ENCODE assay signal across 18 cellular contexts in the genomic region with DNA sequence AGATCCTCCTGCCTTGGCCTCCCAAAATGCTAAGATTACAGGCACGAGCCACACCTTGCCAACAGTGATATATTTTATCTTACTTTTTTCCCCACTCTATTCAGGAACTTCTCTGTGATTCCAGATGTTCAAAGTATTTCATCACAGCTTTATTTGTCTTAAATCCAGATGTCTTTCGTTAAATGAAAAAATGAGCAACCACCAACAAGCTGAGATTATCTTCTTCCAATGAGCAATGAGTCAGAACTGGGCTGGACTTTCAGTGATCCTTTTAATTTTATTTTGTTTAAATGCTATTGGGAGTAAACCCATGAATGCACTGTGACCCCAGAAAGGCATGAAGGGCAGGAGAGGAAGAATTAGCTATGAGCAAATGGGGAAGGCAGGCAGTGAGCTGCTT.
DNase-seq lines count a peak whose midpoint lies in the region; ATAC-seq and TF ChIP-seq lines count a peak whose summit lies in the region.
"Had no signal": no experiment of that assay in that cellular context is flagged by ENCODE, and none has a peak within 500 bp of the region (broad histone marks: within the 10 kb centered on the region; RNA-seq: fewer than 3 reads in every experiment).

No MANE protein-coding gene starts in this region.

- H4K20me1 ChIP-seq in fibroblast of lung (ENCODE audit: control insufficient read depth, extremely low read depth, insufficient read depth, low read length) = no peaks in the 10 kb centered on the region

- H3K36me3 Mint-ChIP-seq in HFFc6 (ENCODE audit: low read depth) = no peaks in the 10 kb centered on the region

- intact Hi-C loops in left lung (cut with DNase I) (no loop called here), posterior cingulate gyrus (cut with DNase I) (no loop called here)

- no peaks in the 10 kb centered on the region for H3K9me3 Mint-ChIP-seq in HFFc6
- H3K9me3 Mint-ChIP-seq: activated T-helper 17 cell treated with anti-CD3 and anti-CD28 coated beads, Interleukin-2, amount 50 U/mL, for 72 hours; stimulated activated naive CD8-positive, alpha-beta T cell treated with anti-CD3 and anti-CD28 coated beads, Interleukin-15, amount 100 ng/mL, for 72 hours had no signal

- H3K4me1 Mint-ChIP-seq in HFFc6 (ENCODE audit: low read depth) = peaks cover 9% of the 10 kb centered on the region
- H3K4me1 Mint-ChIP-seq: activated T-helper 17 cell treated with anti-CD3 and anti-CD28 coated beads, Interleukin-2, amount 50 U/mL, for 72 hours; stimulated activated naive CD8-positive, alpha-beta T cell treated with anti-CD3 and anti-CD28 coated beads, Interleukin-15, amount 100 ng/mL, for 72 hours had no signal

- no peak overlapping the region for H3K27ac ChIP-seq in fibroblast of lung (ENCODE audit: insufficient read depth, low read length)
- H3K27ac ChIP-seq in left lung = no peak overlapping the region
- H3K27ac ChIP-seq: adrenal gland, esophagus squamous epithelium, sigmoid colon had no signal

- no peak overlapping the region for H3K27ac Mint-ChIP-seq in HFFc6
- H3K27ac Mint-ChIP-seq: activated T-helper 17 cell treated with anti-CD3 and anti-CD28 coated beads, Interleukin-2, amount 50 U/mL, for 72 hours; stimulated activated naive CD8-positive, alpha-beta T cell treated with anti-CD3 and anti-CD28 coated beads, Interleukin-15, amount 100 ng/mL, for 72 hours had no signal

- H3K27me3 Mint-ChIP-seq in HFFc6 (ENCODE audit: insufficient read depth) = peaks cover 2% of the 10 kb centered on the region; the same call in 1 of the 2 replicates

- H3K36me3 ChIP-seq in fibroblast of lung (ENCODE audit: control insufficient read depth, insufficient read depth, low read length) (no peaks in the 10 kb centered on the region), left lung (no peaks in the 10 kb centered on the region)
- H3K36me3 ChIP-seq: adrenal gland, esophagus squamous epithelium, sigmoid colon had no signal

- TF ChIP-seq CTCF in AG09319 (IDR thresholded peaks at IDR 0.05; ENCODE audit: low read depth, low read length) = no peak
- no peak for TF ChIP-seq CTCF in HFFc6 (IDR thresholded peaks at IDR 0.05)
- no peak for TF ChIP-seq CTCF in fibroblast of lung (conservative IDR thresholded peaks at IDR 0.05 in 1 of 2, IDR thresholded peaks at IDR 0.05 in 1 of 2; ENCODE audit: low read depth in 1 of 2, low read length in 2 of 2)
- TF ChIP-seq CTCF in left lung (IDR thresholded peaks at IDR 0.05) = no peak

- no peak overlapping the region for H3K9ac ChIP-seq in fibroblast of lung (ENCODE audit: insufficient read depth, low read length)

- H3K79me2 ChIP-seq in fibroblast of lung (ENCODE audit: control insufficient read depth, insufficient read depth, low read length) = no peaks in the 10 kb centered on the region

- ATAC-seq in left lung = peak; percentile 43
- ATAC-seq: activated T-helper 17 cell treated with anti-CD3 and anti-CD28 coated beads, Interleukin-2, amount 50 U/mL, for 72 hours; HCT116; stimulated activated naive CD8-positive, alpha-beta T cell treated with anti-CD3 and anti-CD28 coated beads, Interleukin-15, amount 100 ng/mL, for 72 hours had no signal

- H3K9me3 ChIP-seq in fibroblast of lung (ENCODE audit: control insufficient read depth, insufficient read depth, low read depth, low read length) (no peaks in the 10 kb centered on the region), left lung (no peaks in the 10 kb centered on the region)
- H3K9me3 ChIP-seq: adrenal gland, esophagus squamous epithelium, sigmoid colon had no signal

- no peak overlapping the region for H3K4me3 ChIP-seq in fibroblast of lung (replicated peaks in 1 of 4; ENCODE audit: control extremely low read depth in 1 of 4, insufficient read depth in 1 of 4, low read depth in 3 of 4, low read length in 4 of 4)
- no peak overlapping the region for H3K4me3 ChIP-seq in left lung
- H3K4me3 ChIP-seq: adrenal gland, esophagus squamous epithelium, sigmoid colon had no signal

- no peak overlapping the region for H2AFZ ChIP-seq in fibroblast of lung (ENCODE audit: low read length)

- peak overlapping the region; percentile 9; the same call in 1 of the 2 replicates for H3K4me3 Mint-ChIP-seq in HFFc6
- H3K4me3 Mint-ChIP-seq: activated T-helper 17 cell treated with anti-CD3 and anti-CD28 coated beads, Interleukin-2, amount 50 U/mL, for 72 hours; stimulated activated naive CD8-positive, alpha-beta T cell treated with anti-CD3 and anti-CD28 coated beads, Interleukin-15, amount 100 ng/mL, for 72 hours had no signal

- H3K27me3 ChIP-seq in fibroblast of lung (ENCODE audit: control insufficient read depth, insufficient read depth, low read length) (no peaks in the 10 kb centered on the region), left lung (no peaks in the 10 kb centered on the region)
- H3K27me3 ChIP-seq: adrenal gland, esophagus squamous epithelium, sigmoid colon had no signal

- DNase-seq in AG09319 (ENCODE audit: extremely low read depth, low read depth) (peak; percentile 31), HFFc6 (peak; percentile 10), fibroblast of lung (ENCODE audit: low read depth in 2 of 2) (peak in 1 of 2 donors; percentile 95), left lung (no peak), medulla oblongata (ENCODE audit: extremely low spot score) (no peak), posterior cingulate gyrus (no peak), NOMO-1 treated with dmso at 0.1 percent for 144 hours (lab: John Stamatoyannopoulos, UW; ENCODE audit: unreplicated experiment) (no peak), globus pallidus (ENCODE audit: low spot score) (no peak)
- DNase-seq: adrenal gland; caudate nucleus; DND-41; esophagus squamous epithelium; NCI-H748 treated with DMSO at 0.1 percent for 48 hours; sigmoid colon; stimulated activated CD4-positive, alpha-beta T cell treated with anti-CD3 and anti-CD28 coated beads, Interleukin-2, amount 100 ng/mL, for 24 hours; stimulated activated naive CD8-positive, alpha-beta T cell treated with anti-CD3 and anti-CD28 coated beads, Interleukin-15, amount 100 ng/mL, for 72 hours had no signal

- H3K4me2 ChIP-seq in fibroblast of lung (ENCODE audit: extremely low read depth, insufficient read depth, low read length) = peak overlapping the region; percentile 19

- H3K4me1 ChIP-seq in fibroblast of lung (ENCODE audit: control insufficient read depth, extremely low read depth, insufficient read depth, low read length) (no peaks in the 10 kb centered on the region), left lung (no peaks in the 10 kb centered on the region)
- H3K4me1 ChIP-seq: adrenal gland, sigmoid colon had no signal

Comparison
In these comparisons a context has a peak if more than half of its experiments do, and no peak if none do; other contexts are left out.
1. DNase-seq: peak in AG09319 (single experiment) and HFFc6 (single experiment); none in left lung (0 of 2), medulla oblongata (single experiment), posterior cingulate gyrus (0 of 10), NOMO-1 treated with dmso at 0.1 percent for 144 hours (single experiment) and globus pallidus (single experiment).